ENCODE assay signal across 9 cellular contexts in the genomic region with DNA sequence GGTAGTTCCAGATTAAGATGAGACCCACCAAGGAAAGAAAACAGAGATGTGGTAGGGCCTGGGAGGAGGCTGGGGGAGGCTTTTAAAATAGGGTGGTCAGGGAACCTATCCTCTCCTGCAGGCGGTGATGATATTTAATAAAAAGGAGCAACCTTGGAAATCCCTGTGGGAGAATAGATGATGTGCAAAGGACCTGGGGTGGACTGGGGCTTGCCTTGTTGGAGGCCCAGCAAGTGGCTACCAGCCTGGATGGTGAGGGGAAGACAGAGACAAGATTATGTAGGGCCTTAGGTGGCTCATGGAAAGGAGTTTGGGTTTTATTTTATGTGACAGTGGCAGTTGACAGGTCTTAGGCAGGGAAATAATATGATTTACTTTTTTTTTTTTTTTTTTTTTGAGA. TPM values are rescaled to one million over a fixed set of nuclear protein-coding genes. Genes with fewer than 3 reads are reported as not detected.
DNase-seq lines count a peak whose midpoint lies in the region; ATAC-seq and TF ChIP-seq lines count a peak whose summit lies in the region.
"Had no signal": no experiment of that assay in that cellular context is flagged by ENCODE, and none has a peak within 500 bp of the region (broad histone marks: within the 10 kb centered on the region; RNA-seq: fewer than 3 reads in every experiment).

No MANE protein-coding gene starts in this region.

- CTCF ChIA-PET in activated CD8-positive, alpha-beta T cell treated with anti-CD3 and anti-CD28 coated beads, Interleukin-2, amount 10 ng/mL, durations not matched to agents 7 days and 5 days (lab: Charles Lee): interaction anchor here (0.8 to 8.9 kb wide), 9 partner anchors 9 to 299 kb away, joined by 3 to 355 read pairs (median 3); a partner anchor contains a TSS

- H3K4me3 ChIP-seq in iPS-20b (ENCODE audit: low read length) (peak overlapping the region; percentile 87; the same call in 1 of the 2 replicates), thoracic aorta (no peak overlapping the region)

- no peak for DNase-seq in activated T-cell treated with anti-CD3 and anti-CD28 coated beads, Interleukin-2, amount 50 U/mL, for 4 hours
- DNase-seq in activated T-cell treated with anti-CD3 and anti-CD28 coated beads for 4 hours (no peak), thoracic aorta (ENCODE audit: low spot score) (no peak), amygdala (lab: John Stamatoyannopoulos, UW) (no peak), H4 (ENCODE audit: low spot score) (no peak), retina (no peak)
- no peak for DNase-seq in activated CD8-positive, alpha-beta T cell treated with anti-CD3 and anti-CD28 coated beads, Interleukin-2, amount 10 ng/mL, durations not matched to agents 7 days and 5 days
- DNase-seq: left cardiac atrium had no signal

- TF ChIP-seq CTCF in thoracic aorta (IDR thresholded peaks at IDR 0.05): no peak

- H3K27me3 ChIP-seq in iPS-20b (ENCODE audit: insufficient read depth, low read length) (no peaks in the 10 kb centered on the region), thoracic aorta (replicated peaks; ENCODE audit: insufficient read depth) (no peaks in the 10 kb centered on the region)

- H3K4me1 ChIP-seq in iPS-20b (ENCODE audit: insufficient read depth, low read length) (no peaks in the 10 kb centered on the region; the same call in 1 of the 2 replicates), thoracic aorta (ENCODE audit: control insufficient read depth in 1 of 2, low read depth in 2 of 2) (peaks cover 0 to 21% of the 10 kb centered on the region in 2 donors)

- H3K36me3 Mint-ChIP-seq in activated T-cell treated with anti-CD3 and anti-CD28 coated beads, Interleukin-2, amount 50 U/mL, for 4 hours (ENCODE audit: insufficient read depth): peaks cover 26% of the 10 kb centered on the region
- peaks cover 22% of the 10 kb centered on the region for H3K36me3 Mint-ChIP-seq in activated CD8-positive, alpha-beta T cell treated with anti-CD3 and anti-CD28 coated beads, Interleukin-2, amount 10 ng/mL, durations not matched to agents 7 days and 5 days (ENCODE audit: low read depth)

- no peak overlapping the region for H3K27ac ChIP-seq in iPS-20b (ENCODE audit: low read length)
- H3K27ac ChIP-seq in thoracic aorta: peak overlapping the region; percentile 47 to 90

- peak overlapping the region; percentile 93 for H3K27ac Mint-ChIP-seq in activated CD8-positive, alpha-beta T cell treated with anti-CD3 and anti-CD28 coated beads, Interleukin-2, amount 10 ng/mL, durations not matched to agents 7 days and 5 days

- H3K9me3 ChIP-seq in iPS-20b (ENCODE audit: insufficient read depth, low read depth, low read length) (no peaks in the 10 kb centered on the region), thoracic aorta (no peaks in the 10 kb centered on the region)

- peaks cover 19% of the 10 kb centered on the region for H3K36me3 ChIP-seq in iPS-20b (ENCODE audit: insufficient read depth, low read depth, low read length)
- H3K36me3 ChIP-seq in thoracic aorta: no peaks in the 10 kb centered on the region

- no peak overlapping the region for H3K9ac ChIP-seq in iPS-20b (ENCODE audit: low read depth, low read length)

- H3K27me3 Mint-ChIP-seq in activated T-cell treated with anti-CD3 and anti-CD28 coated beads, Interleukin-2, amount 50 U/mL, for 4 hours (ENCODE audit: low read depth): no peaks in the 10 kb centered on the region
- H3K27me3 Mint-ChIP-seq in activated CD8-positive, alpha-beta T cell treated with anti-CD3 and anti-CD28 coated beads, Interleukin-2, amount 10 ng/mL, durations not matched to agents 7 days and 5 days (ENCODE audit: low read depth): peaks cover 2% of the 10 kb centered on the region

- POLR2A ChIA-PET in activated CD8-positive, alpha-beta T cell treated with anti-CD3 and anti-CD28 coated beads, Interleukin-2, amount 10 ng/mL, durations not matched to agents 7 days and 5 days (lab: Charles Lee): interaction anchor here (0.6 to 3.2 kb wide), 5 partner anchors 17 to 290 kb away, joined by 3 to 13 read pairs (median 4); no protein-coding TSS in a partner anchor

- no peak for ATAC-seq in activated T-cell treated with anti-CD3 and anti-CD28 coated beads, Interleukin-2, amount 50 U/mL, for 4 hours
- ATAC-seq in activated CD8-positive, alpha-beta T cell treated with anti-CD3 and anti-CD28 coated beads, Interleukin-2, amount 10 ng/mL, durations not matched to agents 7 days and 5 days: no peak
- no peak for ATAC-seq in thoracic aorta (ENCODE audit: insufficient number of reproducible peaks, low FRiP score, low read depth)

- H3K4me3 Mint-ChIP-seq in activated T-cell treated with anti-CD3 and anti-CD28 coated beads, Interleukin-2, amount 50 U/mL, for 4 hours: peak overlapping the region; percentile 93
- H3K4me3 Mint-ChIP-seq in activated CD8-positive, alpha-beta T cell treated with anti-CD3 and anti-CD28 coated beads, Interleukin-2, amount 10 ng/mL, durations not matched to agents 7 days and 5 days: peak overlapping the region; percentile 92

- H3K9me3 Mint-ChIP-seq in activated T-cell treated with anti-CD3 and anti-CD28 coated beads, Interleukin-2, amount 50 U/mL, for 4 hours: no peaks in the 10 kb centered on the region
- H3K9me3 Mint-ChIP-seq in activated CD8-positive, alpha-beta T cell treated with anti-CD3 and anti-CD28 coated beads, Interleukin-2, amount 10 ng/mL, durations not matched to agents 7 days and 5 days (ENCODE audit: insufficient read depth): no peaks in the 10 kb centered on the region

- H3K4me1 Mint-ChIP-seq in activated T-cell treated with anti-CD3 and anti-CD28 coated beads, Interleukin-2, amount 50 U/mL, for 4 hours (ENCODE audit: low read depth): peaks cover 40% of the 10 kb centered on the region
- H3K4me1 Mint-ChIP-seq in activated CD8-positive, alpha-beta T cell treated with anti-CD3 and anti-CD28 coated beads, Interleukin-2, amount 10 ng/mL, durations not matched to agents 7 days and 5 days (ENCODE audit: low read depth): peaks cover 27% of the 10 kb centered on the region

RNA-seq across cellular contexts. Expression of a gene that starts 1.8 kb away (rescaled TPM):
- 100 to 1,000 TPM; 111 to 124 (median 113) TPM for total RNA-seq in activated T-cell treated with anti-CD3 and anti-CD28 coated beads, Interleukin-2, amount 50 U/mL, for 4 hours
- total RNA-seq in activated CD8-positive, alpha-beta T cell treated with anti-CD3 and anti-CD28 coated beads, Interleukin-2, amount 10 ng/mL, durations not matched to agents 7 days and 5 days: 10 to 100 TPM; 43.8 to 49.9 TPM
- total RNA-seq in thoracic aorta: 100 to 1,000 TPM in 1 of 2 donors, 10 to 100 TPM in 1; 62.9 to 112 TPM
- 23.2 and 29.2 TPM in 2 replicates for total RNA-seq in H4 (2014; rRNA removed; shearing (Covaris generic))
